9 cellular contexts compared by ENCODE assay signal in the genomic region with DNA sequence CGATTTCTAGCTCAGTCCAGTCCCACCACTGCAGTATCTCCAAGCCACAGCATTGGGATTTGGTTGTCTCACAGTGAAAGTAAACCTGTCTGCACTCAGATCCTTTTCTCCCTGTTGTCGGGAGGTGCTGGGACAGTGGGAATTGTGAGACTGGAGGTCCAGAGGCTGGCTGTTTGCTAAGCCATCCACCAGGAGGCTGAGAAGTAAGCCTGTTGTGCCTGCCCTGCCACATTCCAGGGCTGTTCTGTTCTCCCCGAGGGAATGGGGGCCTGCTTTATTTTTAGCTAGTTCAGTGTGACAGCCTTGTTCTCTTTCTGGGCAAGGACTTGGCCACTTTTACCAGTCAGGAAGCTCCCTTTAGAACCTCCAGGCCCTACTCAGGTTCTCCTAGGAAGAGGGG. TPM values are rescaled to one million over a fixed set of nuclear protein-coding genes. Genes with fewer than 3 reads are reported as not detected.
DNase-seq lines count a peak whose midpoint lies in the region; ATAC-seq and TF ChIP-seq lines count a peak whose summit lies in the region.
"Had no signal": no experiment of that assay in that cellular context is flagged by ENCODE, and none has a peak within 500 bp of the region (broad histone marks: within the 10 kb centered on the region; RNA-seq: fewer than 3 reads in every experiment).

No MANE protein-coding gene starts in this region.

- peaks cover 30% of the 10 kb centered on the region for H3K79me2 ChIP-seq in trophoblast cell (ENCODE audit: control insufficient read depth, insufficient read depth, low read length, poor library complexity)

- no peak overlapping the region for H4K12ac ChIP-seq in trophoblast cell (ENCODE audit: low read depth, low read length)

- H3K9me3 Mint-ChIP-seq in CD14-positive monocyte, result no peaks in the 10 kb centered on the region
- H3K9me3 Mint-ChIP-seq in activated T-helper 17 cell treated with anti-CD3 and anti-CD28 coated beads, Interleukin-2, amount 50 U/mL, for 72 hours, result no peaks in the 10 kb centered on the region

- peaks cover 13 to 38% of the 10 kb centered on the region in 2 donors for H3K36me3 Mint-ChIP-seq in CD14-positive monocyte
- peaks cover 80% of the 10 kb centered on the region for H3K36me3 Mint-ChIP-seq in activated T-helper 17 cell treated with anti-CD3 and anti-CD28 coated beads, Interleukin-2, amount 50 U/mL, for 72 hours (ENCODE audit: low read depth)

- no peak overlapping the region for H3K23ac ChIP-seq in trophoblast cell (ENCODE audit: low read length)

- no peak overlapping the region for H3K4me3 ChIP-seq in trophoblast cell (ENCODE audit: low read depth, low read length)

- peak overlapping the region; percentile 41 to 97 (median 93) for H3K27ac Mint-ChIP-seq in CD14-positive monocyte
- H3K27ac Mint-ChIP-seq in activated T-helper 17 cell treated with anti-CD3 and anti-CD28 coated beads, Interleukin-2, amount 50 U/mL, for 72 hours, result peak overlapping the region; percentile 22

- H4K8ac ChIP-seq in trophoblast cell (ENCODE audit: low read depth, low read length), result peak overlapping the region; percentile 90

- H2BK5ac ChIP-seq in trophoblast cell (ENCODE audit: low read depth, low read length, poor library complexity), result peak overlapping the region; percentile 99

- intact Hi-C loops in CD14-positive monocyte (cut with micrococcal nuclease) (no loop called here), Right ventricle myocardium superior (cut with DNase I) (no loop called here)

- H3K4me2 ChIP-seq in trophoblast cell (ENCODE audit: low read length), result peak overlapping the region; percentile 51

- H3K14ac ChIP-seq in trophoblast cell (ENCODE audit: low read length), result peak overlapping the region; percentile 97

- WGBS in trophoblast cell (ENCODE audit: extremely low coverage, insufficient coverage, insufficient read length), result no CpG with 5 or more reads among the region's 3 CpGs

- peak overlapping the region; percentile 96 for H3K27ac ChIP-seq in trophoblast cell (ENCODE audit: low read depth, low read length)

- no peak for TF ChIP-seq CTCF in CD14-positive monocyte (IDR thresholded peaks at IDR 0.05)

- H2AFZ ChIP-seq in trophoblast cell (ENCODE audit: insufficient read depth, low read length, poor library complexity), result no peak overlapping the region

- ATAC-seq in activated T-helper 17 cell treated with anti-CD3 and anti-CD28 coated beads, Interleukin-2, amount 50 U/mL, for 72 hours (replicated peaks), result no peak
- ATAC-seq in Right ventricle myocardium superior (ENCODE audit: poor library complexity) (peak; percentile 64), HG02981 (IDR thresholded peaks at IDR 0.05; ENCODE audit: unreplicated experiment) (no peak)

- H3K27me3 ChIP-seq in trophoblast cell (ENCODE audit: insufficient read depth, low read length), result no peaks in the 10 kb centered on the region

- DNase-seq in CD14-positive monocyte (ENCODE audit: low spot score) (no peak), Right ventricle myocardium superior (no peak), trophoblast cell (peak; percentile 98 to 99), putamen (ENCODE audit: low spot score) (no peak), NCI-H345 treated with DMSO at 0.1 percent for 48 hours (lab: John Stamatoyannopoulos, UW; ENCODE audit: unreplicated experiment) (no peak)
- no peak for DNase-seq in stimulated activated CD4-positive, alpha-beta T cell treated with anti-CD3 and anti-CD28 coated beads, Interleukin-4, amount 100 ng/mL, for 4 hours
- DNase-seq: NCI-H1694 treated with DMSO at 0.1 percent for 48 hours had no signal

- peaks cover 0 to 1% (median 0%) of the 10 kb centered on the region in 3 donors for H3K27me3 Mint-ChIP-seq in CD14-positive monocyte (ENCODE audit: low read depth in 3 of 3)
- no peaks in the 10 kb centered on the region for H3K27me3 Mint-ChIP-seq in activated T-helper 17 cell treated with anti-CD3 and anti-CD28 coated beads, Interleukin-2, amount 50 U/mL, for 72 hours

- peaks cover 1% of the 10 kb centered on the region for H3K9me3 ChIP-seq in trophoblast cell (ENCODE audit: insufficient read depth, low read depth, low read length)

- H3K36me3 ChIP-seq in trophoblast cell (ENCODE audit: control insufficient read depth in 1 of 2, insufficient read depth in 2 of 2, low read length in 2 of 2), result no peaks in the 10 kb centered on the region

- H2BK12ac ChIP-seq in trophoblast cell (ENCODE audit: low read length), result peak overlapping the region; percentile 96

- H3K4me3 Mint-ChIP-seq in CD14-positive monocyte, result no peak overlapping the region
- peak overlapping the region; percentile 70 for H3K4me3 Mint-ChIP-seq in activated T-helper 17 cell treated with anti-CD3 and anti-CD28 coated beads, Interleukin-2, amount 50 U/mL, for 72 hours

- H3K18ac ChIP-seq in trophoblast cell (ENCODE audit: low read length), result peak overlapping the region; percentile 99

- H3K4ac ChIP-seq in trophoblast cell (ENCODE audit: low read depth, low read length), result peak overlapping the region; percentile 73

- H2BK120ac ChIP-seq in trophoblast cell (ENCODE audit: insufficient read depth, low read length, poor library complexity), result peak overlapping the region; percentile 99

- peaks cover 51% of the 10 kb centered on the region for H3K79me1 ChIP-seq in trophoblast cell (ENCODE audit: low read length)

- H2AK5ac ChIP-seq in trophoblast cell (ENCODE audit: low read length), result peak overlapping the region; percentile 100

- H3K9ac ChIP-seq in trophoblast cell (ENCODE audit: low read length), result no peak overlapping the region

- H4K91ac ChIP-seq in trophoblast cell (ENCODE audit: low read depth, low read length), result peak overlapping the region; percentile 99

- H3K4me1 Mint-ChIP-seq in CD14-positive monocyte, result peaks cover 87% of the 10 kb centered on the region
- H3K4me1 Mint-ChIP-seq in activated T-helper 17 cell treated with anti-CD3 and anti-CD28 coated beads, Interleukin-2, amount 50 U/mL, for 72 hours, result peaks cover 41% of the 10 kb centered on the region

- peaks cover 56 to 66% of the 10 kb centered on the region in 2 experiments for H3K4me1 ChIP-seq in trophoblast cell (ENCODE audit: control insufficient read depth in 1 of 2, insufficient read depth in 2 of 2, low read length in 2 of 2)

RNA-seq across cellular contexts. Expression of gene HK1, which starts 54.9 kb away (rescaled TPM):
- polyA plus RNA-seq in CD14-positive monocyte, result 100 to 1,000 TPM; 125 to 146 TPM
- total RNA-seq in activated T-helper 17 cell treated with anti-CD3 and anti-CD28 coated beads, Interleukin-2, amount 50 U/mL, for 72 hours, result 100 to 1,000 TPM; 216 to 221 TPM
- total RNA-seq in Right ventricle myocardium superior, result 168 TPM
- polyA plus RNA-seq in trophoblast cell (2013), result 116 and 118 TPM in 2 replicates

Comparison
In these comparisons a context has a peak if more than half of its experiments do, and no peak if none do; other contexts are left out.
1. DNase-seq: peak in trophoblast cell (2 of 2); none in CD14-positive monocyte (single experiment), Right ventricle myocardium superior (single experiment), putamen (single experiment), NCI-H345 treated with DMSO at 0.1 percent for 48 hours (single experiment) and stimulated activated CD4-positive, alpha-beta T cell treated with anti-CD3 and anti-CD28 coated beads, Interleukin-4, amount 100 ng/mL, for 4 hours (0 of 2).